In the genomic region with DNA sequence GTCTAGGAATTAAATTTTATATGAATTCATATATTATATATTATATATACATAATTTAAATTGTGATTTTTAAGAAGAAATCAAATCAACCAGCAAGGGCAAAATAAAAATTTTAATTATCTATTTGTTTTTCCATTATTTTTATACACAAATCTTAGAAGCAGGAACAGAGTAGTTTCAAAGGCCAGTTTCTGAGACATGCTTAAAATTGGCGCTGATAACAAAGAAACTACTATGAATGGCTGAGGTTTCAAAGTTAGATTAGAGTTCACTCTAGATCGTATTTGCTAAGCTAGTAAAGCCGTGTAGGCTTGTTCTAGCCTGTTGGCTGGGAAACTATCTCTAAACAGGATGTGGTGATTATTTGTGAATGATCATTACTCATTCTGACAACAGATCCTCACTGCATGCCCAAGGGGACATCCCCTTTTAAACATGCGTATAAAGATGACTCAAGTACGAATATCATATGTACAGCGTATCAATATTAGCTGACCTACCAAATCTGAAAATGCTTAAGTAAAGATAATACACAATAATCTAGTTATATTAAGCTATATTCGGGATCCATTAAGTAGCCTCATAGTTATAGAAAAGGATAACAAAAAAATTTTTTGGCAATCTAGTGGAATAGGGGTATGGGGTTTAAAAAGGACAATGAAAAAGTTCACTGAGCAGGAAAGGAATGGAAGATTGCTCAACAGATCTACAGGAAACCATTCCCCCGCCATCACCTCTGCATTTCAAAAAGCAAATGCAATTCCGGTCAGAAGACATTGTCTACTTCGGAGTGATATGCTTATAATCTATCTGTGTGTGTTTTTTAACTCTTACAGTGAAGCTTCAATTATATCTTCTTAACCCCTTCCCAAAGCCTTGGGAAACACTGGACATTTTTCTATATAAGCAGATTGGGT, we compare ENCODE assay signal across 8 cellular contexts.
A peak's percentile ranks its signal among the peaks of the same experiment; 100 is the strongest.
DNase-seq lines count a peak whose midpoint lies in the region; ATAC-seq and TF ChIP-seq lines count a peak whose summit lies in the region.

No MANE protein-coding gene starts in this region.

- intact Hi-C loops in left ventricle myocardium superior (cut with micrococcal nuclease): no loop called here

- POLR2A ChIA-PET in RWPE1 (lab: Yijun Ruan, JAX; ENCODE audit: low non-redundant PET): no interaction called here

- no peak overlapping the region for H3K27ac ChIP-seq in RWPE1

- CTCF ChIA-PET in RWPE1 (lab: Yijun Ruan, JAX): interaction anchor here (0.6 kb wide), 2 partner anchors 163 to 324 kb away, joined by 3 to 5 read pairs; no protein-coding TSS in a partner anchor

- ATAC-seq in GM18511 (IDR thresholded peaks at IDR 0.05; ENCODE audit: unreplicated experiment) (peak; percentile 99), HG03045 (IDR thresholded peaks at IDR 0.05; ENCODE audit: unreplicated experiment) (peak; percentile 56), esophagus mucosa (peak; percentile 97), left ventricle myocardium superior (no peak)

- DNase-seq in A172 (ENCODE audit: low spot score) (peak; percentile 87), RWPE1 (ENCODE audit: low spot score) (peak; percentile 92), NCI-H146 treated with DMSO at 0.1 percent for 48 hours (lab: John Stamatoyannopoulos, UW; ENCODE audit: unreplicated experiment) (no peak), left ventricle myocardium superior (no peak), cerebellum (ENCODE audit: low spot score) (no peak)

- TF ChIP-seq CTCF in RWPE1 (conservative IDR thresholded peaks at IDR 0.05; ENCODE audit: low read depth): no peak

Comparison
In these comparisons a context has a peak if more than half of its experiments do, and no peak if none do; other contexts are left out.
1. DNase-seq: peak in A172 (single experiment) and RWPE1 (single experiment); none in NCI-H146 treated with DMSO at 0.1 percent for 48 hours (single experiment), left ventricle myocardium superior (single experiment) and cerebellum (single experiment).